32 cellular contexts compared by ENCODE assay signal in genomic region chr9:3008091-3008490, GRCh38.
DNase-seq lines count a peak whose midpoint lies in the region; ATAC-seq and TF ChIP-seq lines count a peak whose summit lies in the region.
"Had no signal": no experiment of that assay in that cellular context is flagged by ENCODE, and none has a peak within 500 bp of the region (broad histone marks: within the 10 kb centered on the region; RNA-seq: fewer than 3 reads in every experiment).

No MANE protein-coding gene starts in this region.

- no peaks in the 10 kb centered on the region for H3K4me1 ChIP-seq in RWPE2 (ENCODE audit: insufficient read depth, poor library complexity, severe bottlenecking)
- H3K4me1 ChIP-seq: ascending aorta, left lung, psoas muscle had no signal

- no peaks in the 10 kb centered on the region for H3K9me3 Mint-ChIP-seq in activated T-helper 2 cell treated with anti-CD3 and anti-CD28 coated beads, Interferon-gamma antibody, Interleukin-2, Interleukin-4, amounts not matched to agents 10 μg/mL and 5 μg/mL and 100 μg/mL, durations not matched to agents 14 hours and 24 hours and 36 hours
- H3K9me3 Mint-ChIP-seq: stimulated activated naive CD8-positive, alpha-beta T cell treated with anti-CD3 and anti-CD28 coated beads, Interleukin-15, Interleukin-2, amounts not matched to agents 100 ng/mL and 50 ng/mL, for 24 hours; T-helper 1 cell treated with Interleukin-12 subunit alpha and Interleukin-12 subunit beta and Interleukin-4 antibody, amounts not matched to agents 30 μg/mL and 1 μg/mL, for 36 hours had no signal

- DNase-seq in DMS 273 (lab: John Stamatoyannopoulos, UW; ENCODE audit: unreplicated experiment) = peak; percentile 32
- DNase-seq in DMS 273 treated with DMSO at 0.1 percent for 48 hours (lab: John Stamatoyannopoulos, UW) = no peak
- peak; percentile 7 for DNase-seq in HCEC 1CT
- no peak for DNase-seq in RWPE2 (ENCODE audit: low spot score)
- DNase-seq in iPS-NIHi11 (ENCODE audit: low spot score) = peak; percentile 31
- no peak for DNase-seq in activated T-helper 2 cell treated with anti-CD3 and anti-CD28 coated beads, Interferon-gamma antibody, Interleukin-2, Interleukin-4, amounts not matched to agents 10 μg/mL and 5 μg/mL and 100 μg/mL, durations not matched to agents 14 hours and 24 hours and 36 hours (ENCODE audit: low spot score)
- no peak for DNase-seq in GM03348 (ENCODE audit: low spot score)
- DNase-seq in GM19240 (ENCODE audit: insufficient read length, low spot score) = no peak
- DNase-seq: activated CD8-positive, alpha-beta T cell treated with anti-CD3 and anti-CD28 coated beads, Interleukin-2, amount 10 ng/mL, durations not matched to agents 7 days and 5 days; activated effector memory CD4-positive, alpha-beta T cell treated with Interleukin-2 at 50 U/mL for 16 hours; activated naive CD8-positive, alpha-beta T cell treated with anti-CD3 and anti-CD28 coated beads for 36 hours; activated T-cell treated with anti-CD3 and anti-CD28 coated beads for 4 hours; dermis blood vessel endothelial cell; DND-41; GM23248; hippocampal formation; KBM-7; left lung; naive thymus-derived CD4-positive, alpha-beta T cell; NCI-H1436; NCI-H510A; nucleus accumbens; psoas muscle had no signal

- ATAC-seq in RWPE2 (ENCODE audit: low read depth) = no peak
- ATAC-seq: activated CD8-positive, alpha-beta T cell treated with anti-CD3 and anti-CD28 coated beads, Interleukin-2, amount 10 ng/mL, durations not matched to agents 7 days and 5 days; gastroesophageal sphincter; left lung; naive thymus-derived CD4-positive, alpha-beta T cell; psoas muscle had no signal

- no peaks in the 10 kb centered on the region for H3K36me3 ChIP-seq in RWPE2 (ENCODE audit: low read depth)
- H3K36me3 ChIP-seq: ascending aorta, gastroesophageal sphincter, left lung, thoracic aorta had no signal

- H3K27me3 ChIP-seq in RWPE2 (ENCODE audit: insufficient read depth, poor library complexity, severe bottlenecking) = no peaks in the 10 kb centered on the region
- H3K27me3 ChIP-seq: ascending aorta, gastroesophageal sphincter, left lung had no signal

- H3K4me3 Mint-ChIP-seq in activated T-helper 2 cell treated with anti-CD3 and anti-CD28 coated beads, Interferon-gamma antibody, Interleukin-2, Interleukin-4, amounts not matched to agents 10 μg/mL and 5 μg/mL and 100 μg/mL, durations not matched to agents 14 hours and 24 hours and 36 hours (ENCODE audit: low read depth) = no peak overlapping the region
- H3K4me3 Mint-ChIP-seq: activated CD8-positive, alpha-beta T cell treated with anti-CD3 and anti-CD28 coated beads, Interleukin-2, amount 10 ng/mL, durations not matched to agents 7 days and 5 days; activated naive CD8-positive, alpha-beta T cell treated with anti-CD3 and anti-CD28 coated beads for 36 hours; CD14-positive monocyte; central memory CD8-positive, alpha-beta T cell; mesothelial cell of epicardium; naive thymus-derived CD4-positive, alpha-beta T cell; stimulated activated naive CD8-positive, alpha-beta T cell treated with anti-CD3 and anti-CD28 coated beads, Interleukin-15, Interleukin-2, amounts not matched to agents 100 ng/mL and 50 ng/mL, for 24 hours; T-helper 1 cell treated with Interleukin-12 subunit alpha and Interleukin-12 subunit beta and Interleukin-4 antibody, amounts not matched to agents 30 μg/mL and 1 μg/mL, for 36 hours had no signal

- no peaks in the 10 kb centered on the region for H3K36me3 Mint-ChIP-seq in activated T-helper 2 cell treated with anti-CD3 and anti-CD28 coated beads, Interferon-gamma antibody, Interleukin-2, Interleukin-4, amounts not matched to agents 10 μg/mL and 5 μg/mL and 100 μg/mL, durations not matched to agents 14 hours and 24 hours and 36 hours (ENCODE audit: low read depth)
- H3K36me3 Mint-ChIP-seq: activated naive CD8-positive, alpha-beta T cell treated with anti-CD3 and anti-CD28 coated beads for 36 hours; CD14-positive monocyte; mesothelial cell of epicardium; naive thymus-derived CD4-positive, alpha-beta T cell had no signal

- no peak overlapping the region for H3K27ac ChIP-seq in RWPE2 (ENCODE audit: poor library complexity, severe bottlenecking)
- H3K27ac ChIP-seq: 22Rv1, ascending aorta, gastroesophageal sphincter, GM23248, left lung, psoas muscle, thoracic aorta had no signal

- peaks cover 2% of the 10 kb centered on the region for H3K27me3 Mint-ChIP-seq in activated T-helper 2 cell treated with anti-CD3 and anti-CD28 coated beads, Interferon-gamma antibody, Interleukin-2, Interleukin-4, amounts not matched to agents 10 μg/mL and 5 μg/mL and 100 μg/mL, durations not matched to agents 14 hours and 24 hours and 36 hours (ENCODE audit: low read depth)
- H3K27me3 Mint-ChIP-seq: stimulated activated naive CD8-positive, alpha-beta T cell treated with anti-CD3 and anti-CD28 coated beads, Interleukin-15, Interleukin-2, amounts not matched to agents 100 ng/mL and 50 ng/mL, for 24 hours had no signal

- H3K4me3 ChIP-seq in RWPE2 (ENCODE audit: severe bottlenecking) = no peak overlapping the region
- H3K4me3 ChIP-seq: ascending aorta, gastroesophageal sphincter, GM23248, left lung, psoas muscle, thoracic aorta had no signal

- H3K27ac Mint-ChIP-seq in activated T-helper 2 cell treated with anti-CD3 and anti-CD28 coated beads, Interferon-gamma antibody, Interleukin-2, Interleukin-4, amounts not matched to agents 10 μg/mL and 5 μg/mL and 100 μg/mL, durations not matched to agents 14 hours and 24 hours and 36 hours = no peak overlapping the region
- H3K27ac Mint-ChIP-seq: activated CD8-positive, alpha-beta T cell treated with anti-CD3 and anti-CD28 coated beads, Interleukin-2, amount 10 ng/mL, durations not matched to agents 7 days and 5 days; activated naive CD8-positive, alpha-beta T cell treated with anti-CD3 and anti-CD28 coated beads for 36 hours; CD14-positive monocyte; mesothelial cell of epicardium; naive thymus-derived CD4-positive, alpha-beta T cell; stimulated activated naive CD8-positive, alpha-beta T cell treated with anti-CD3 and anti-CD28 coated beads, Interleukin-15, Interleukin-2, amounts not matched to agents 100 ng/mL and 50 ng/mL, for 24 hours; T-helper 1 cell treated with Interleukin-12 subunit alpha and Interleukin-12 subunit beta and Interleukin-4 antibody, amounts not matched to agents 30 μg/mL and 1 μg/mL, for 36 hours had no signal

- peak; percentile 31 for TF ChIP-seq CTCF in RWPE2 (IDR thresholded peaks at IDR 0.05; ENCODE audit: poor library complexity, severe bottlenecking)

- no peaks in the 10 kb centered on the region for H3K9me3 ChIP-seq in RWPE2 (ENCODE audit: severe bottlenecking)
- H3K9me3 ChIP-seq: ascending aorta, gastroesophageal sphincter, psoas muscle, thoracic aorta had no signal

- intact Hi-C loops in activated T-helper 2 cell treated with anti-CD3 and anti-CD28 coated beads, Interferon-gamma antibody, Interleukin-2, Interleukin-4, amounts not matched to agents 10 μg/mL and 5 μg/mL and 100 μg/mL, durations not matched to agents 14 hours and 24 hours and 36 hours (cut with micrococcal nuclease) = no loop called here

- no peaks in the 10 kb centered on the region for H3K4me1 Mint-ChIP-seq in activated T-helper 2 cell treated with anti-CD3 and anti-CD28 coated beads, Interferon-gamma antibody, Interleukin-2, Interleukin-4, amounts not matched to agents 10 μg/mL and 5 μg/mL and 100 μg/mL, durations not matched to agents 14 hours and 24 hours and 36 hours (ENCODE audit: low read depth)
- H3K4me1 Mint-ChIP-seq: activated naive CD8-positive, alpha-beta T cell treated with anti-CD3 and anti-CD28 coated beads for 36 hours; central memory CD8-positive, alpha-beta T cell; naive thymus-derived CD4-positive, alpha-beta T cell had no signal

Comparison
In these comparisons a context has a peak if more than half of its experiments do, and no peak if none do; other contexts are left out.
1. DNase-seq: peak in DMS 273 (single experiment), HCEC 1CT (single experiment) and iPS-NIHi11 (single experiment); none in DMS 273 treated with DMSO at 0.1 percent for 48 hours (single experiment), RWPE2 (single experiment), activated T-helper 2 cell treated with anti-CD3 and anti-CD28 coated beads, Interferon-gamma antibody, Interleukin-2, Interleukin-4, amounts not matched to agents 10 μg/mL and 5 μg/mL and 100 μg/mL, durations not matched to agents 14 hours and 24 hours and 36 hours (single experiment), GM03348 (single experiment) and GM19240 (single experiment).